1 cellular context compared by ENCODE assay signal in genomic region chr19:51015691-51016267, GRCh38.
TF ChIP-seq lines count a peak whose summit lies in the region.

No MANE protein-coding gene starts in this region.

TF ChIP-seq in GM23338, 12 proteins besides CTCF, POLR2A, EP300 and RAD21 (continued from another document):
- no peak for TF ChIP-seq REST (IDR thresholded peaks at IDR 0.05; ENCODE audit: unreplicated experiment)
- TF ChIP-seq, protein P1, sequence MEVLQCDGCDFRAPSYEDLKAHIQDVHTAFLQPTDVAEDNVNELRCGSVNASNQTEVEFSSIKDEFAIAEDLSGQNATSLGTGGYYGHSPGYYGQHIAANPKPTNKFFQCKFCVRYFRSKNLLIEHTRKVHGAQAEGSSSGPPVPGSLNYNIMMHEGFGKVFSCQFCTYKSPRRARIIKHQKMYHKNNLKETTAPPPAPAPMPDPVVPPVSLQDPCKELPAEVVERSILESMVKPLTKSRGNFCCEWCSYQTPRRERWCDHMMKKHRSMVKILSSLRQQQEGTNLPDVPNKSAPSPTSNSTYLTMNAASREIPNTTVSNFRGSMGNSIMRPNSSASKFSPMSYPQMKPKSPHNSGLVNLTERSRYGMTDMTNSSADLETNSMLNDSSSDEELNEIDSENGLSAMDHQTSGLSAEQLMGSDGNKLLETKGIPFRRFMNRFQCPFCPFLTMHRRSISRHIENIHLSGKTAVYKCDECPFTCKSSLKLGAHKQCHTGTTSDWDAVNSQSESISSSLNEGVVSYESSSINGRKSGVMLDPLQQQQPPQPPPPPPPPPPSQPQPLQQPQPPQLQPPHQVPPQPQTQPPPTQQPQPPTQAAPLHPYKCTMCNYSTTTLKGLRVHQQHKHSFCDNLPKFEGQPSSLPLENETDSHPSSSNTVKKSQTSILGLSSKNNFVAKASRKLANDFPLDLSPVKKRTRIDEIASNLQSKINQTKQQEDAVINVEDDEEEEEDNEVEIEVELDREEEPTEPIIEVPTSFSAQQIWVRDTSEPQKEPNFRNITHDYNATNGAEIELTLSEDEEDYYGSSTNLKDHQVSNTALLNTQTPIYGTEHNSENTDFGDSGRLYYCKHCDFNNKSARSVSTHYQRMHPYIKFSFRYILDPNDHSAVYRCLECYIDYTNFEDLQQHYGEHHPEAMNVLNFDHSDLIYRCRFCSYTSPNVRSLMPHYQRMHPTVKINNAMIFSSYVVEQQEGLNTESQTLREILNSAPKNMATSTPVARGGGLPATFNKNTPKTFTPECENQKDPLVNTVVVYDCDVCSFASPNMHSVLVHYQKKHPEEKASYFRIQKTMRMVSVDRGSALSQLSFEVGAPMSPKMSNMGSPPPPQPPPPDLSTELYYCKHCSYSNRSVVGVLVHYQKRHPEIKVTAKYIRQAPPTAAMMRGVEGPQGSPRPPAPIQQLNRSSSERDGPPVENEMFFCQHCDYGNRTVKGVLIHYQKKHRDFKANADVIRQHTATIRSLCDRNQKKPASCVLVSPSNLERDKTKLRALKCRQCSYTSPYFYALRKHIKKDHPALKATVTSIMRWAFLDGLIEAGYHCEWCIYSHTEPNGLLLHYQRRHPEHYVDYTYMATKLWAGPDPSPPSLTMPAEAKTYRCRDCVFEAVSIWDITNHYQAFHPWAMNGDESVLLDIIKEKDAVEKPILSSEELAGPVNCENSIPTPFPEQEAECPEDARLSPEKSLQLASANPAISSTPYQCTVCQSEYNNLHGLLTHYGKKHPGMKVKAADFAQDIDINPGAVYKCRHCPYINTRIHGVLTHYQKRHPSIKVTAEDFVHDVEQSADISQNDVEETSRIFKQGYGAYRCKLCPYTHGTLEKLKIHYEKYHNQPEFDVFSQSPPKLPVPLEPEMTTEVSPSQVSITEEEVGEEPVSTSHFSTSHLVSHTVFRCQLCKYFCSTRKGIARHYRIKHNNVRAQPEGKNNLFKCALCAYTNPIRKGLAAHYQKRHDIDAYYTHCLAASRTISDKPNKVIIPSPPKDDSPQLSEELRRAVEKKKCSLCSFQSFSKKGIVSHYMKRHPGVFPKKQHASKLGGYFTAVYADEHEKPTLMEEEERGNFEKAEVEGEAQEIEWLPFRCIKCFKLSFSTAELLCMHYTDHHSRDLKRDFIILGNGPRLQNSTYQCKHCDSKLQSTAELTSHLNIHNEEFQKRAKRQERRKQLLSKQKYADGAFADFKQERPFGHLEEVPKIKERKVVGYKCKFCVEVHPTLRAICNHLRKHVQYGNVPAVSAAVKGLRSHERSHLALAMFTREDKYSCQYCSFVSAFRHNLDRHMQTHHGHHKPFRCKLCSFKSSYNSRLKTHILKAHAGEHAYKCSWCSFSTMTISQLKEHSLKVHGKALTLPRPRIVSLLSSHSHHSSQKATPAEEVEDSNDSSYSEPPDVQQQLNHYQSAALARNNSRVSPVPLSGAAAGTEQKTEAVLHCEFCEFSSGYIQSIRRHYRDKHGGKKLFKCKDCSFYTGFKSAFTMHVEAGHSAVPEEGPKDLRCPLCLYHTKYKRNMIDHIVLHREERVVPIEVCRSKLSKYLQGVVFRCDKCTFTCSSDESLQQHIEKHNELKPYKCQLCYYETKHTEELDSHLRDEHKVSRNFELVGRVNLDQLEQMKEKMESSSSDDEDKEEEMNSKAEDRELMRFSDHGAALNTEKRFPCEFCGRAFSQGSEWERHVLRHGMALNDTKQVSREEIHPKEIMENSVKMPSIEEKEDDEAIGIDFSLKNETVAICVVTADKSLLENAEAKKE (CRISPR knock-in tag; IDR thresholded peaks at IDR 0.05) = no peak
- no peak for TF ChIP-seq POLR2AphosphoS5 (IDR thresholded peaks at IDR 0.05; ENCODE audit: low read depth)
- no peak for TF ChIP-seq CREB1 (CRISPR knock-in tag; IDR thresholded peaks at IDR 0.05; ENCODE audit: low read depth)
- no peak for TF ChIP-seq ZNF114 (CRISPR knock-in tag; IDR thresholded peaks at IDR 0.05)
